ENCODE assay signal across 22 cellular contexts in the genomic region with DNA sequence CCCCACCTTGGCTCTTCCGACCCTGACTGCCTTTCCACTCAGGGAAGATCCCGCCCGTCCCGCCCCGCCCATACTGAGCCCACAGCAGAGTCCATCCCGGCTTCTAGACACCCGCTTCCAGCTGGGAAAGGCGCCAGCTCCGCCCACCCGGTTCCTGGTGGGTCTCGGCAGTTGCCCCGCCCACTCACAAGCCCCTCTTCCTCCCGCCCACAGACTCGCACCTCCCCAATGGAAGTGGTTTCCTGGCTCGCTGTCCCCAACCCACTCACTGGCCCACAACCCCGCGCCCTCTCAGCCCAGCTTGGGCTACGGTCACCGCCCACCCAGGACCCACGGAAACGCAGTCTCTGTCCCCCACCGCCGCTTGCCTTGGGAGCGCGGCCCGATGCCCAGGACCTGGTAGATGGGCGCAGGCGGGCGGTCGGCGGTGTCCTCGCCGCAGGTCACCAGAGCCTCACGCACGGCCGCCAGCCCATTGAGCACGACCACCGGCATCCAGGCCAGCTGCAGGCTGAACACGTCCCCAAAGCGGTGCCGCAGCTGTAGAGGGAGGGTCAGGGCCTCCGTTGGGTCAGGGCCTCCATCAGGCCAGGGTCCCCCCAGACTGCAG. TPM values are rescaled to one million over a fixed set of nuclear protein-coding genes. Genes with fewer than 3 reads are reported as not detected.
"Had no signal": no experiment of that assay in that cellular context is flagged by ENCODE, and none has a peak within 500 bp of the region (broad histone marks: within the 10 kb centered on the region; RNA-seq: fewer than 3 reads in every experiment).

No MANE protein-coding gene starts in this region.

- H3K4me3 Mint-ChIP-seq: immature natural killer cell, nephron had no signal

- H3K36me3 ChIP-seq: gastrocnemius medialis had no signal

- H3K4me3 ChIP-seq: dorsolateral prefrontal cortex, gastrocnemius medialis, left lung, lower lobe of right lung, skin epidermis, stomach, thyroid gland, vagina had no signal

- H3K4me1 ChIP-seq: left lung, lower lobe of right lung, sigmoid colon, stomach, thyroid gland, vagina had no signal

- H3K27ac Mint-ChIP-seq: nephron had no signal

- H3K27me3 ChIP-seq: dorsolateral prefrontal cortex, gastrocnemius medialis, heart right ventricle, left lung, sigmoid colon, stomach, thyroid gland, upper lobe of left lung, vagina had no signal

- H3K9me3 Mint-ChIP-seq: immature natural killer cell, nephron had no signal

- H3K9me3 ChIP-seq: gastrocnemius medialis, heart right ventricle, left lung, lower lobe of right lung, sigmoid colon, stomach, thyroid gland, upper lobe of left lung, vagina had no signal

- ATAC-seq: esophagus mucosa, gastrocnemius medialis had no signal

- H3K27ac ChIP-seq: dorsolateral prefrontal cortex, gastrocnemius medialis, heart right ventricle, left lung, lower lobe of right lung, sigmoid colon, skin epidermis, stomach, thyroid gland, upper lobe of left lung, vagina had no signal

- DNase-seq: cortex of kidney; dorsolateral prefrontal cortex; effector CD8-positive, alpha-beta T cell; gastrocnemius medialis; heart right ventricle; hypothalamus; immature natural killer cell; left lung; lower lobe of right lung; mesenchymal stem cell; midbrain; sigmoid colon; stimulated activated CD4-positive, alpha-beta T cell treated with anti-CD3 and anti-CD28 coated beads, Interleukin-12 subunit alpha, Interleukin-12 subunit beta, amount 100 ng/mL, for 4 hours; stimulated activated naive CD4-positive, alpha-beta T cell; stomach had no signal

- FAIRE-seq: keratinocyte had no signal

- H3K4me1 Mint-ChIP-seq: immature natural killer cell, nephron had no signal

RNA-seq across cellular contexts. Expression of gene CYP2D6, which starts 22.2 kb away (rescaled TPM):
- polyA plus RNA-seq: immature natural killer cell had no signal
